Comparison of ENCODE assay signal across 7 cellular contexts in genomic region chr14:24425704-24426103, GRCh38. TPM values are rescaled to one million over a fixed set of nuclear protein-coding genes. Genes with fewer than 3 reads are reported as not detected.
A peak's percentile ranks its signal among the peaks of the same experiment; 100 is the strongest.
DNase-seq lines count a peak whose midpoint lies in the region; ATAC-seq and TF ChIP-seq lines count a peak whose summit lies in the region.
"Had no signal": no experiment of that assay in that cellular context is flagged by ENCODE, and none has a peak within 500 bp of the region (broad histone marks: within the 10 kb centered on the region; RNA-seq: fewer than 3 reads in every experiment).

No MANE protein-coding gene starts in this region.

- 27% methylated on average over 3 of the region's 3 CpGs for WGBS in right lobe of liver (ENCODE audit: insufficient coverage, low coverage, low lambda C conversion rate, missing lambda C conversion rate)

- intact Hi-C loops in right lobe of liver (cut with DNase I) = no loop called here

- no peaks in the 10 kb centered on the region for H3K9me3 ChIP-seq in right lobe of liver
- H3K9me3 ChIP-seq: gastrocnemius medialis had no signal

- no peaks in the 10 kb centered on the region for H3K27me3 ChIP-seq in right lobe of liver
- H3K27me3 ChIP-seq: gastrocnemius medialis had no signal

- H3K27ac ChIP-seq in VCaP (0 out of 2 replicates have a peak overlapping the region, but pooled peaks have one; percentile 8), right lobe of liver (peak overlapping the region in 2 of 3 donors; percentile 54 to 76)

- DNase-seq in HS-27A (ENCODE audit: low read depth) = peak; percentile 51
- no peak for DNase-seq in right lobe of liver
- DNase-seq in NCI-H1930 (lab: John Stamatoyannopoulos, UW) = no peak
- no peak for DNase-seq in activated CD4-positive, CD25-positive, alpha-beta regulatory T cell treated with anti-CD3 and anti-CD28 coated beads, Interleukin-2, amount 50 U/mL, for 72 hours
- no peak for DNase-seq in activated CD8-positive, alpha-beta memory T cell treated with anti-CD3 and anti-CD28 coated beads, Interleukin-2, amount 50 U/mL, for 4 hours
- DNase-seq: gastrocnemius medialis had no signal

- TF ChIP-seq POLR2A in right lobe of liver (IDR thresholded peaks at IDR 0.05) = no peak

- no peaks in the 10 kb centered on the region for H3K36me3 ChIP-seq in right lobe of liver
- H3K36me3 ChIP-seq: gastrocnemius medialis had no signal

- H3K4me3 ChIP-seq in right lobe of liver = no peak overlapping the region
- H3K4me3 ChIP-seq: gastrocnemius medialis had no signal

- peaks cover 0 to 48% (median 19%) of the 10 kb centered on the region in 4 donors for H3K4me1 ChIP-seq in right lobe of liver

- ATAC-seq in right lobe of liver = peak in 1 of 4 donors; percentile 1

- TF ChIP-seq CTCF in VCaP (conservative IDR thresholded peaks at IDR 0.05) (no peak), right lobe of liver (IDR thresholded peaks at IDR 0.05) (no peak)

RNA-seq across cellular contexts. Expression of gene CBLN3, which starts 3.8 kb away (rescaled TPM):
- total RNA-seq in right lobe of liver = 1 to 10 TPM in 4 of 6 experiments, under 1 TPM in 2; 0.74 to 1.8 (median 1.2) TPM

RNA-seq across cellular contexts. Expression of gene KHNYN, which starts 4.0 kb away (rescaled TPM):
- total RNA-seq in right lobe of liver = 10 to 100 TPM; 19.6 to 24.9 (median 21.4) TPM

RNA-seq across cellular contexts. Expression of gene SDR39U1, which starts 16.9 kb away (rescaled TPM):
- 10 to 100 TPM; 24.9 to 32.8 (median 28.3) TPM for total RNA-seq in right lobe of liver

RNA-seq across cellular contexts. Expression of gene NYNRIN, which starts 26.9 kb away (rescaled TPM):
- total RNA-seq in right lobe of liver = 1 to 10 TPM; 1.8 to 6.1 (median 2.7) TPM

RNA-seq across cellular contexts. Expression of gene NFATC4, which starts 57.7 kb away (rescaled TPM):
- total RNA-seq in right lobe of liver = 1 to 10 TPM; 1.0 to 3.7 (median 2.0) TPM
